ENCODE assay signal across 1 cellular context in genomic region chr1:201535778-201536245, GRCh38.
TF ChIP-seq lines count a peak whose summit lies in the region.

No MANE protein-coding gene starts in this region.

TF ChIP-seq in endothelial cell of umbilical vein, 7 proteins besides CTCF, POLR2A, EP300 and RAD21 (continued from another document):
- no peak for TF ChIP-seq MAX (IDR thresholded peaks at IDR 0.05; ENCODE audit: insufficient read depth, insufficient read length)
- TF ChIP-seq JUN (IDR thresholded peaks at IDR 0.05; ENCODE audit: borderline replicate concordance, insufficient read depth, insufficient read length, low read depth) = no peak
- TF ChIP-seq POLR2AphosphoS5 (IDR thresholded peaks at IDR 0.05; ENCODE audit: insufficient read depth, low read depth, low read length) = no peak
- no peak for TF ChIP-seq MYC (IDR thresholded peaks at IDR 0.05; ENCODE audit: low read depth, low read length)
